1 cellular context compared by ENCODE assay signal in genomic region chr22:22250651-22251050, GRCh38.
A peak's percentile ranks its signal among the peaks of the same experiment; 100 is the strongest.
TF ChIP-seq lines count a peak whose summit lies in the region.

No MANE protein-coding gene starts in this region.

TF ChIP-seq in K562, 482 proteins besides CTCF, POLR2A, EP300 and RAD21:
- 0 out of 2 replicates have a peak, but pooled peaks have one; percentile 17 for TF ChIP-seq THAP12 (CRISPR knock-in tag; IDR thresholded peaks at IDR 0.05)
